In genomic region chr1:93769767-93770166, GRCh38 we compare ENCODE assay signal across 17 cellular contexts.
DNase-seq lines count a peak whose midpoint lies in the region; ATAC-seq and TF ChIP-seq lines count a peak whose summit lies in the region.
"Had no signal": no experiment of that assay in that cellular context is flagged by ENCODE, and none has a peak within 500 bp of the region (broad histone marks: within the 10 kb centered on the region; RNA-seq: fewer than 3 reads in every experiment).

No MANE protein-coding gene starts in this region.

- peaks cover under 1% of the 10 kb centered on the region for H3K27me3 Mint-ChIP-seq in endodermal cell (ENCODE audit: insufficient read depth)
- H3K27me3 Mint-ChIP-seq: B cell had no signal

- H2AK5ac ChIP-seq in neuronal stem cell (ENCODE audit: low read depth, low read length), result no peak overlapping the region

- no peaks in the 10 kb centered on the region for H3K36me3 ChIP-seq in endodermal cell (ENCODE audit: control insufficient read depth, insufficient read depth, low read length)
- H3K36me3 ChIP-seq in neuronal stem cell (replicated peaks in 1 of 2; ENCODE audit: control insufficient read depth in 2 of 2, insufficient read depth in 2 of 2, low read length in 2 of 2), result no peaks in the 10 kb centered on the region

- H3K27ac ChIP-seq in RWPE1 (peak overlapping the region; percentile 55), endodermal cell (ENCODE audit: low read depth, low read length) (peak overlapping the region; percentile 69), neuronal stem cell (replicated peaks; ENCODE audit: low read length) (no peak overlapping the region)
- H3K27ac ChIP-seq: KMS-11 had no signal

- DNase-seq in NCI-H82 (lab: John Stamatoyannopoulos, UW) (peak; percentile 23), NCI-H82 treated with DMSO at 0.1 percent for 48 hours (lab: John Stamatoyannopoulos, UW; ENCODE audit: unreplicated experiment) (no peak), RWPE1 (ENCODE audit: low spot score) (no peak), endodermal cell (peak; percentile 38), neuronal stem cell (ENCODE audit: low spot score) (no peak), DMS53 treated with DMSO at 0.1 percent for 48 hours (lab: John Stamatoyannopoulos, UW; ENCODE audit: unreplicated experiment) (no peak), SK-N-DZ (ENCODE audit: low spot score) (no peak)
- DNase-seq: Calu3; CD8-positive, alpha-beta T cell; EL; GOT3; MV-4-11; NCI-H526 treated with DMSO at 0.1 percent for 48 hours; SHP77 treated with DMSO at 0.1 percent for 48 hours had no signal

- no peak overlapping the region for H3K4me3 Mint-ChIP-seq in endodermal cell
- H3K4me3 Mint-ChIP-seq: B cell; CD8-positive, alpha-beta T cell had no signal

- H2BK120ac ChIP-seq in neuronal stem cell (ENCODE audit: low read depth, low read length), result peak overlapping the region; percentile 50

- POLR2A ChIA-PET in RWPE1 (lab: Yijun Ruan, JAX; ENCODE audit: low non-redundant PET), result no interaction called here

- no peak overlapping the region for H3K23ac ChIP-seq in neuronal stem cell (ENCODE audit: low read depth, low read length, poor library complexity)

- no peak overlapping the region for H3K4me2 ChIP-seq in neuronal stem cell (ENCODE audit: insufficient read depth, low read length, poor library complexity, severe bottlenecking)
- H3K4me2 ChIP-seq: KMS-11 had no signal

- H3K36me3 Mint-ChIP-seq in endodermal cell (ENCODE audit: low read depth), result no peaks in the 10 kb centered on the region
- H3K36me3 Mint-ChIP-seq: CD8-positive, alpha-beta T cell had no signal

- no peak for ATAC-seq in HG02870 (IDR thresholded peaks at IDR 0.05; ENCODE audit: unreplicated experiment)
- ATAC-seq: CD8-positive, alpha-beta T cell had no signal

- no peak overlapping the region for H4K91ac ChIP-seq in neuronal stem cell (ENCODE audit: low read depth, low read length, poor library complexity)

- H3K4me1 ChIP-seq in endodermal cell (ENCODE audit: control insufficient read depth, insufficient read depth, low read length) (peaks cover 28% of the 10 kb centered on the region), neuronal stem cell (ENCODE audit: control insufficient read depth in 2 of 2, insufficient read depth in 1 of 2, low read depth in 1 of 2, low read length in 2 of 2) (peaks cover 19 to 24% of the 10 kb centered on the region in 2 donors)

- peaks cover 38% of the 10 kb centered on the region for H3K4me1 Mint-ChIP-seq in endodermal cell

- H2BK5ac ChIP-seq in neuronal stem cell (ENCODE audit: low read length), result no peak overlapping the region

- no peak overlapping the region for H3K27ac Mint-ChIP-seq in endodermal cell
- H3K27ac Mint-ChIP-seq: B cell; CD8-positive, alpha-beta T cell had no signal

- no peaks in the 10 kb centered on the region for H3K9me3 ChIP-seq in endodermal cell (ENCODE audit: control insufficient read depth, low read length)
- no peaks in the 10 kb centered on the region for H3K9me3 ChIP-seq in neuronal stem cell (replicated peaks in 1 of 2; ENCODE audit: control insufficient read depth in 2 of 2, insufficient read depth in 1 of 2, low read depth in 1 of 2, low read length in 2 of 2)

- no peaks in the 10 kb centered on the region for H3K9me3 Mint-ChIP-seq in endodermal cell
- H3K9me3 Mint-ChIP-seq: CD8-positive, alpha-beta T cell had no signal

- CTCF ChIA-PET in RWPE1 (lab: Yijun Ruan, JAX), result interaction anchor here (1.2 kb wide), 1 partner anchor 12 kb away, joined by 3 read pairs; no protein-coding TSS in a partner anchor

- peak overlapping the region; percentile 67 for H2AFZ ChIP-seq in neuronal stem cell (ENCODE audit: low read length)

- H3K79me1 ChIP-seq in neuronal stem cell (ENCODE audit: low read depth, low read length), result no peaks in the 10 kb centered on the region

- WGBS in endodermal cell (ENCODE audit: insufficient coverage in 1 of 2, insufficient read length in 1 of 2), 2 experiments, result 92% methylated on average over 1 of the region's 1 CpG; no CpG with 5 or more reads in 1 of the 2 experiments
- no CpG with 5 or more reads among the region's 1 CpG for WGBS in neuronal stem cell (ENCODE audit: extremely low coverage in 2 of 2, insufficient read length in 2 of 2, insufficient replicate concordance in 1 of 2), 2 donors

- H3K27me3 ChIP-seq in endodermal cell (ENCODE audit: control insufficient read depth, insufficient read depth, low read length, poor library complexity, severe bottlenecking) (no peaks in the 10 kb centered on the region), neuronal stem cell (ENCODE audit: control insufficient read depth in 3 of 3, insufficient read depth in 3 of 3, low read depth in 1 of 3, low read length in 3 of 3) (no peaks in the 10 kb centered on the region)

- no peak for TF ChIP-seq CTCF in RWPE1 (conservative IDR thresholded peaks at IDR 0.05; ENCODE audit: low read depth)
- TF ChIP-seq CTCF in endodermal cell (conservative IDR thresholded peaks at IDR 0.05), result no peak

- no peak overlapping the region for H3K18ac ChIP-seq in neuronal stem cell (ENCODE audit: low read length)

- no peak overlapping the region for H4K8ac ChIP-seq in neuronal stem cell (ENCODE audit: low read depth, low read length)

- no peak overlapping the region for H3K4ac ChIP-seq in neuronal stem cell (ENCODE audit: low read length)

- H3K9ac ChIP-seq in endodermal cell (ENCODE audit: extremely low read depth, low read length, poor library complexity, severe bottlenecking) (no peak overlapping the region), neuronal stem cell (ENCODE audit: low read depth, low read length, poor library complexity) (no peak overlapping the region)
- H3K9ac ChIP-seq: KMS-11 had no signal

- no peak overlapping the region for H2BK12ac ChIP-seq in neuronal stem cell (ENCODE audit: low read length)

- H3K14ac ChIP-seq in neuronal stem cell (ENCODE audit: low read length), result no peak overlapping the region

- no peak overlapping the region for H2BK15ac ChIP-seq in neuronal stem cell (ENCODE audit: low read length)

- H3K4me3 ChIP-seq in endodermal cell (ENCODE audit: low read length) (no peak overlapping the region), neuronal stem cell (ENCODE audit: low read length in 2 of 2) (no peak overlapping the region)

Comparison
In these comparisons a context has a peak if more than half of its experiments do, and no peak if none do; other contexts are left out.
1. DNase-seq: peak in NCI-H82 (single experiment) and endodermal cell (single experiment); none in NCI-H82 treated with DMSO at 0.1 percent for 48 hours (single experiment), RWPE1 (single experiment), neuronal stem cell (single experiment), DMS53 treated with DMSO at 0.1 percent for 48 hours (single experiment) and SK-N-DZ (single experiment).